In the genomic region with DNA sequence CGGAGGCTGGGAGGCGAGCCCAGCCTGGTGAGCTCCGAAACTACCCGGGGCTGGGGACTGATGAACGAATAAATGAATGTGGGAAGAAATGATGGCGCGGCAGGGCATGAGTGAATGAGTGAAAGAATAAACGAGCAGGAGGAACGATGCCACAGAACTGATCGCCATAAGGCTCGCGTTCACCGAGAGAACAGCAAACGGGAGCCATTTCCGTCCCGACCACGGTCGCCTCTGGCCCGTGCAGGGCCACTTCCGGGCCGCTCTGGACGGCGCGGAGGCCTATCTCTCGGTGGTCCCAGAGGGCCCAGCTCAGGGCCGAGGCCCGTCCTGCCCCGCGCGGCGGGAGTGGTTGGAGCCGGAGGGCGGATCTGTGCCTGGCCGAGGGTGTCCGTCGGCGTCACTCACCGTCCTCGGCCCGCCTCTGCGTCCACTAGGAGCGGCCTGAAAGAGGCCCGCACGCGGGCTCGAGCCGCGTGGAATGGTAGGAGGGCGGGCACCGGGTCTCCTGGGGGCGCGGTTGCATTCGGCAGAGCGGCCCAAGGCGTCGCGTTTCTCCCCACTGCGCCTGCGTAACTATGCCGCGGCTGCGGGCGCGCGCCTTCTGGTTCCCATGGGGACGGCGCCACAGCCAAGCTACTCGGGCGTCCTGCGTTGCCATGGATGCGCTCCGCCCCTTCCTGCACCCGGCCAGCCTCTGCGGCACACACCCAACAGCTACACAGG, we compare ENCODE assay signal across 1 cellular context.
TF ChIP-seq lines count a peak whose summit lies in the region.

A gene (minus strand): TSS at position 480 of the 723 bp plus-strand sequence. CDS start 5,116 bp downstream, outside the sequence.

TF ChIP-seq in HepG2, 621 proteins besides CTCF, POLR2A, EP300 and RAD21 (continued from another document and continues in another):
- TF ChIP-seq, protein P1, sequence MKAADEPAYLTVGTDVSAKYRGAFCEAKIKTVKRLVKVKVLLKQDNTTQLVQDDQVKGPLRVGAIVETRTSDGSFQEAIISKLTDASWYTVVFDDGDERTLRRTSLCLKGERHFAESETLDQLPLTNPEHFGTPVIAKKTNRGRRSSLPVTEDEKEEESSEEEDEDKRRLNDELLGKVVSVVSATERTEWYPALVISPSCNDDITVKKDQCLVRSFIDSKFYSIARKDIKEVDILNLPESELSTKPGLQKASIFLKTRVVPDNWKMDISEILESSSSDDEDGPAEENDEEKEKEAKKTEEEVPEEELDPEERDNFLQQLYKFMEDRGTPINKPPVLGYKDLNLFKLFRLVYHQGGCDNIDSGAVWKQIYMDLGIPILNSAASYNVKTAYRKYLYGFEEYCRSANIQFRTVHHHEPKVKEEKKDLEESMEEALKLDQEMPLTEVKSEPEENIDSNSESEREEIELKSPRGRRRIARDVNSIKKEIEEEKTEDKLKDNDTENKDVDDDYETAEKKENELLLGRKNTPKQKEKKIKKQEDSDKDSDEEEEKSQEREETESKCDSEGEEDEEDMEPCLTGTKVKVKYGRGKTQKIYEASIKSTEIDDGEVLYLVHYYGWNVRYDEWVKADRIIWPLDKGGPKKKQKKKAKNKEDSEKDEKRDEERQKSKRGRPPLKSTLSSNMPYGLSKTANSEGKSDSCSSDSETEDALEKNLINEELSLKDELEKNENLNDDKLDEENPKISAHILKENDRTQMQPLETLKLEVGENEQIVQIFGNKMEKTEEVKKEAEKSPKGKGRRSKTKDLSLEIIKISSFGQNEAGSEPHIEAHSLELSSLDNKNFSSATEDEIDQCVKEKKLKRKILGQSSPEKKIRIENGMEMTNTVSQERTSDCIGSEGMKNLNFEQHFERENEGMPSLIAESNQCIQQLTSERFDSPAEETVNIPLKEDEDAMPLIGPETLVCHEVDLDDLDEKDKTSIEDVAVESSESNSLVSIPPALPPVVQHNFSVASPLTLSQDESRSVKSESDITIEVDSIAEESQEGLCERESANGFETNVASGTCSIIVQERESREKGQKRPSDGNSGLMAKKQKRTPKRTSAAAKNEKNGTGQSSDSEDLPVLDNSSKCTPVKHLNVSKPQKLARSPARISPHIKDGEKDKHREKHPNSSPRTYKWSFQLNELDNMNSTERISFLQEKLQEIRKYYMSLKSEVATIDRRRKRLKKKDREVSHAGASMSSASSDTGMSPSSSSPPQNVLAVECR (CRISPR knock-in tag; IDR thresholded peaks at IDR 0.05; ENCODE audit: borderline replicate concordance) = peak; percentile 99
- TF ChIP-seq ZNF296 (CRISPR knock-in tag; conservative IDR thresholded peaks at IDR 0.05) = no peak
- TF ChIP-seq, protein P2, sequence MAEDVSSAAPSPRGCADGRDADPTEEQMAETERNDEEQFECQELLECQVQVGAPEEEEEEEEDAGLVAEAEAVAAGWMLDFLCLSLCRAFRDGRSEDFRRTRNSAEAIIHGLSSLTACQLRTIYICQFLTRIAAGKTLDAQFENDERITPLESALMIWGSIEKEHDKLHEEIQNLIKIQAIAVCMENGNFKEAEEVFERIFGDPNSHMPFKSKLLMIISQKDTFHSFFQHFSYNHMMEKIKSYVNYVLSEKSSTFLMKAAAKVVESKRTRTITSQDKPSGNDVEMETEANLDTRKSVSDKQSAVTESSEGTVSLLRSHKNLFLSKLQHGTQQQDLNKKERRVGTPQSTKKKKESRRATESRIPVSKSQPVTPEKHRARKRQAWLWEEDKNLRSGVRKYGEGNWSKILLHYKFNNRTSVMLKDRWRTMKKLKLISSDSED (CRISPR knock-in tag; IDR thresholded peaks at IDR 0.05) = no peak
- peak; percentile 66 for TF ChIP-seq ZNF781 (CRISPR knock-in tag; IDR thresholded peaks at IDR 0.05; ENCODE audit: borderline replicate concordance, not compliant biosample characterization)
- no peak for TF ChIP-seq EHMT2 (IDR thresholded peaks at IDR 0.05; ENCODE audit: borderline replicate concordance, low read depth, low read length)
- peak; percentile 96 for TF ChIP-seq ZNF224 (CRISPR knock-in tag; IDR thresholded peaks at IDR 0.05)
- TF ChIP-seq BORCS8-MEF2B (CRISPR knock-in tag; IDR thresholded peaks at IDR 0.05) = 0 out of 2 replicates have a peak, but pooled peaks have one; percentile 25
- TF ChIP-seq ATF1 (CRISPR knock-in tag; IDR thresholded peaks at IDR 0.05) = no peak
- TF ChIP-seq, protein P3, sequence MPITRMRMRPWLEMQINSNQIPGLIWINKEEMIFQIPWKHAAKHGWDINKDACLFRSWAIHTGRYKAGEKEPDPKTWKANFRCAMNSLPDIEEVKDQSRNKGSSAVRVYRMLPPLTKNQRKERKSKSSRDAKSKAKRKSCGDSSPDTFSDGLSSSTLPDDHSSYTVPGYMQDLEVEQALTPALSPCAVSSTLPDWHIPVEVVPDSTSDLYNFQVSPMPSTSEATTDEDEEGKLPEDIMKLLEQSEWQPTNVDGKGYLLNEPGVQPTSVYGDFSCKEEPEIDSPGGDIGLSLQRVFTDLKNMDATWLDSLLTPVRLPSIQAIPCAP (CRISPR knock-in tag; IDR thresholded peaks at IDR 0.05; ENCODE audit: low read depth) = no peak
- TF ChIP-seq ZNF10 (CRISPR knock-in tag; IDR thresholded peaks at IDR 0.05; ENCODE audit: borderline replicate concordance, low read depth) = no peak
- no peak for TF ChIP-seq IKZF4 (CRISPR knock-in tag; IDR thresholded peaks at IDR 0.05; ENCODE audit: borderline replicate concordance, low read depth, not compliant biosample characterization)
- TF ChIP-seq ZNF350 (CRISPR knock-in tag; IDR thresholded peaks at IDR 0.05; ENCODE audit: borderline replicate concordance, low read depth) = no peak; the same call in 1 of the 2 replicates
- TF ChIP-seq, protein P4, sequence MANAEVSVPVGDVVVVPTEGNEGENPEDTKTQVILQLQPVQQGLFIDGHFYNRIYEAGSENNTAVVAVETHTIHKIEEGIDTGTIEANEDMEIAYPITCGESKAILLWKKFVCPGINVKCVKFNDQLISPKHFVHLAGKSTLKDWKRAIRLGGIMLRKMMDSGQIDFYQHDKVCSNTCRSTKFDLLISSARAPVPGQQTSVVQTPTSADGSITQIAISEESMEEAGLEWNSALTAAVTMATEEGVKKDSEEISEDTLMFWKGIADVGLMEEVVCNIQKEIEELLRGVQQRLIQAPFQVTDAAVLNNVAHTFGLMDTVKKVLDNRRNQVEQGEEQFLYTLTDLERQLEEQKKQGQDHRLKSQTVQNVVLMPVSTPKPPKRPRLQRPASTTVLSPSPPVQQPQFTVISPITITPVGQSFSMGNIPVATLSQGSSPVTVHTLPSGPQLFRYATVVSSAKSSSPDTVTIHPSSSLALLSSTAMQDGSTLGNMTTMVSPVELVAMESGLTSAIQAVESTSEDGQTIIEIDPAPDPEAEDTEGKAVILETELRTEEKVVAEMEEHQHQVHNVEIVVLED (CRISPR knock-in tag; IDR thresholded peaks at IDR 0.05; ENCODE audit: borderline replicate concordance) = peak; percentile 84
- TF ChIP-seq, protein P5, sequence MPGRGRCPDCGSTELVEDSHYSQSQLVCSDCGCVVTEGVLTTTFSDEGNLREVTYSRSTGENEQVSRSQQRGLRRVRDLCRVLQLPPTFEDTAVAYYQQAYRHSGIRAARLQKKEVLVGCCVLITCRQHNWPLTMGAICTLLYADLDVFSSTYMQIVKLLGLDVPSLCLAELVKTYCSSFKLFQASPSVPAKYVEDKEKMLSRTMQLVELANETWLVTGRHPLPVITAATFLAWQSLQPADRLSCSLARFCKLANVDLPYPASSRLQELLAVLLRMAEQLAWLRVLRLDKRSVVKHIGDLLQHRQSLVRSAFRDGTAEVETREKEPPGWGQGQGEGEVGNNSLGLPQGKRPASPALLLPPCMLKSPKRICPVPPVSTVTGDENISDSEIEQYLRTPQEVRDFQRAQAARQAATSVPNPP (CRISPR knock-in tag; IDR thresholded peaks at IDR 0.05) = 0 out of 2 replicates have a peak, but pooled peaks have one; percentile 21
- peak; percentile 86 for TF ChIP-seq ISL2 (CRISPR knock-in tag; IDR thresholded peaks at IDR 0.05)
- TF ChIP-seq SRF (IDR thresholded peaks at IDR 0.05; ENCODE audit: low read depth, low read length) = no peak
- peak; percentile 21; the same call in 1 of the 2 replicates for TF ChIP-seq CBX5 (CRISPR knock-in tag; IDR thresholded peaks at IDR 0.05; ENCODE audit: borderline replicate concordance)
- TF ChIP-seq ZNF724P (CRISPR knock-in tag; IDR thresholded peaks at IDR 0.05; ENCODE audit: borderline replicate concordance) = peak; percentile 88; the same call in 1 of the 2 replicates
- TF ChIP-seq SYNCRIP (IDR thresholded peaks at IDR 0.05; ENCODE audit: insufficient read depth, low read depth, low read length) = no peak
- no peak for TF ChIP-seq SP1 (IDR thresholded peaks at IDR 0.05)
- TF ChIP-seq SP1 (CRISPR knock-in tag; IDR thresholded peaks at IDR 0.05) = no peak; the same call in 1 of the 2 replicates
- 0 out of 2 replicates have a peak, but pooled peaks have one; percentile 10 for TF ChIP-seq ZNF12 (CRISPR knock-in tag; IDR thresholded peaks at IDR 0.05)
- 0 out of 2 replicates have a peak, but pooled peaks have one; percentile 38 for TF ChIP-seq ZNF761 (CRISPR knock-in tag; conservative IDR thresholded peaks at IDR 0.05)
- TF ChIP-seq MIXL1 (CRISPR knock-in tag; IDR thresholded peaks at IDR 0.05) = peak; percentile 35; the same call in 1 of the 2 replicates
- no peak for TF ChIP-seq TMF1 (CRISPR knock-in tag; IDR thresholded peaks at IDR 0.05; ENCODE audit: low read depth)
- TF ChIP-seq ZNF552 (CRISPR knock-in tag; IDR thresholded peaks at IDR 0.05; ENCODE audit: borderline replicate concordance) = no peak
- TF ChIP-seq, protein P6, sequence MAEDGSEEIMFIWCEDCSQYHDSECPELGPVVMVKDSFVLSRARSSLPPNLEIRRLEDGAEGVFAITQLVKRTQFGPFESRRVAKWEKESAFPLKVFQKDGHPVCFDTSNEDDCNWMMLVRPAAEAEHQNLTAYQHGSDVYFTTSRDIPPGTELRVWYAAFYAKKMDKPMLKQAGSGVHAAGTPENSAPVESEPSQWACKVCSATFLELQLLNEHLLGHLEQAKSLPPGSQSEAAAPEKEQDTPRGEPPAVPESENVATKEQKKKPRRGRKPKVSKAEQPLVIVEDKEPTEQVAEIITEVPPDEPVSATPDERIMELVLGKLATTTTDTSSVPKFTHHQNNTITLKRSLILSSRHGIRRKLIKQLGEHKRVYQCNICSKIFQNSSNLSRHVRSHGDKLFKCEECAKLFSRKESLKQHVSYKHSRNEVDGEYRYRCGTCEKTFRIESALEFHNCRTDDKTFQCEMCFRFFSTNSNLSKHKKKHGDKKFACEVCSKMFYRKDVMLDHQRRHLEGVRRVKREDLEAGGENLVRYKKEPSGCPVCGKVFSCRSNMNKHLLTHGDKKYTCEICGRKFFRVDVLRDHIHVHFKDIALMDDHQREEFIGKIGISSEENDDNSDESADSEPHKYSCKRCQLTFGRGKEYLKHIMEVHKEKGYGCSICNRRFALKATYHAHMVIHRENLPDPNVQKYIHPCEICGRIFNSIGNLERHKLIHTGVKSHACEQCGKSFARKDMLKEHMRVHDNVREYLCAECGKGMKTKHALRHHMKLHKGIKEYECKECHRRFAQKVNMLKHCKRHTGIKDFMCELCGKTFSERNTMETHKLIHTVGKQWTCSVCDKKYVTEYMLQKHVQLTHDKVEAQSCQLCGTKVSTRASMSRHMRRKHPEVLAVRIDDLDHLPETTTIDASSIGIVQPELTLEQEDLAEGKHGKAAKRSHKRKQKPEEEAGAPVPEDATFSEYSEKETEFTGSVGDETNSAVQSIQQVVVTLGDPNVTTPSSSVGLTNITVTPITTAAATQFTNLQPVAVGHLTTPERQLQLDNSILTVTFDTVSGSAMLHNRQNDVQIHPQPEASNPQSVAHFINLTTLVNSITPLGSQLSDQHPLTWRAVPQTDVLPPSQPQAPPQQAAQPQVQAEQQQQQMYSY (CRISPR knock-in tag; IDR thresholded peaks at IDR 0.05) = no peak; the same call in 1 of the 2 replicates
- no peak for TF ChIP-seq ZNF790 (CRISPR knock-in tag; IDR thresholded peaks at IDR 0.05; ENCODE audit: borderline replicate concordance)
- peak; percentile 13 for TF ChIP-seq MED8 (CRISPR knock-in tag; IDR thresholded peaks at IDR 0.05; ENCODE audit: insufficient replicate concordance)
- TF ChIP-seq GTF2F1 (IDR thresholded peaks at IDR 0.05; ENCODE audit: low read length) = no peak
- TF ChIP-seq, protein P7, sequence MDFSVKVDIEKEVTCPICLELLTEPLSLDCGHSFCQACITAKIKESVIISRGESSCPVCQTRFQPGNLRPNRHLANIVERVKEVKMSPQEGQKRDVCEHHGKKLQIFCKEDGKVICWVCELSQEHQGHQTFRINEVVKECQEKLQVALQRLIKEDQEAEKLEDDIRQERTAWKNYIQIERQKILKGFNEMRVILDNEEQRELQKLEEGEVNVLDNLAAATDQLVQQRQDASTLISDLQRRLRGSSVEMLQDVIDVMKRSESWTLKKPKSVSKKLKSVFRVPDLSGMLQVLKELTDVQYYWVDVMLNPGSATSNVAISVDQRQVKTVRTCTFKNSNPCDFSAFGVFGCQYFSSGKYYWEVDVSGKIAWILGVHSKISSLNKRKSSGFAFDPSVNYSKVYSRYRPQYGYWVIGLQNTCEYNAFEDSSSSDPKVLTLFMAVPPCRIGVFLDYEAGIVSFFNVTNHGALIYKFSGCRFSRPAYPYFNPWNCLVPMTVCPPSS (IDR thresholded peaks at IDR 0.05) = no peak
- TF ChIP-seq, protein P8, sequence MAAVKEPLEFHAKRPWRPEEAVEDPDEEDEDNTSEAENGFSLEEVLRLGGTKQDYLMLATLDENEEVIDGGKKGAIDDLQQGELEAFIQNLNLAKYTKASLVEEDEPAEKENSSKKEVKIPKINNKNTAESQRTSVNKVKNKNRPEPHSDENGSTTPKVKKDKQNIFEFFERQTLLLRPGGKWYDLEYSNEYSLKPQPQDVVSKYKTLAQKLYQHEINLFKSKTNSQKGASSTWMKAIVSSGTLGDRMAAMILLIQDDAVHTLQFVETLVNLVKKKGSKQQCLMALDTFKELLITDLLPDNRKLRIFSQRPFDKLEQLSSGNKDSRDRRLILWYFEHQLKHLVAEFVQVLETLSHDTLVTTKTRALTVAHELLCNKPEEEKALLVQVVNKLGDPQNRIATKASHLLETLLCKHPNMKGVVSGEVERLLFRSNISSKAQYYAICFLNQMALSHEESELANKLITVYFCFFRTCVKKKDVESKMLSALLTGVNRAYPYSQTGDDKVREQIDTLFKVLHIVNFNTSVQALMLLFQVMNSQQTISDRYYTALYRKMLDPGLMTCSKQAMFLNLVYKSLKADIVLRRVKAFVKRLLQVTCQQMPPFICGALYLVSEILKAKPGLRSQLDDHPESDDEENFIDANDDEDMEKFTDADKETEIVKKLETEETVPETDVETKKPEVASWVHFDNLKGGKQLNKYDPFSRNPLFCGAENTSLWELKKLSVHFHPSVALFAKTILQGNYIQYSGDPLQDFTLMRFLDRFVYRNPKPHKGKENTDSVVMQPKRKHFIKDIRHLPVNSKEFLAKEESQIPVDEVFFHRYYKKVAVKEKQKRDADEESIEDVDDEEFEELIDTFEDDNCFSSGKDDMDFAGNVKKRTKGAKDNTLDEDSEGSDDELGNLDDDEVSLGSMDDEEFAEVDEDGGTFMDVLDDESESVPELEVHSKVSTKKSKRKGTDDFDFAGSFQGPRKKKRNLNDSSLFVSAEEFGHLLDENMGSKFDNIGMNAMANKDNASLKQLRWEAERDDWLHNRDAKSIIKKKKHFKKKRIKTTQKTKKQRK (IDR thresholded peaks at IDR 0.05; ENCODE audit: low read length) = no peak
- peak; percentile 56 for TF ChIP-seq PPARG (CRISPR knock-in tag; conservative IDR thresholded peaks at IDR 0.05)
